In the genomic region with DNA sequence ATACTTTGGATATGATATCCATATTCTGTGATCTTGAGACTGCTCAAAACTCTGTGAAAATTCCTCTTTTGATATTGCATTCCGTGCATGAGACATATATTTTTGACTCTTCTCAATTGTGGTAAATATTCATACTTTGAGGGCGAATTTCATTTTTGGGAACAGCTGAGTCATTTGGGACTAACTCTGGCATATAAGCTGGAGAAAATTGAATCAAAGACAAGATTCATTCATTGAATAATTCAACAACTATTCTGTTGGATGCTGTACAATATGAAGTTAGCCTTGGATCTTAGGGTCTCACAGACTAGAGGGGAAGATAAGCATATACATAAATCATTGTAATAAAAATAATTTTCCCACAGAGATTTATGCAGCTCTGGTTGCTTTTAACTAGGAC, we compare ENCODE assay signal across 14 cellular contexts.
DNase-seq lines count a peak whose midpoint lies in the region; ATAC-seq and TF ChIP-seq lines count a peak whose summit lies in the region.
"Had no signal": no experiment of that assay in that cellular context is flagged by ENCODE, and none has a peak within 500 bp of the region (broad histone marks: within the 10 kb centered on the region; RNA-seq: fewer than 3 reads in every experiment).

No MANE protein-coding gene starts in this region.

- no peak overlapping the region for H3K27ac ChIP-seq in GM23248
- H3K27ac ChIP-seq in RWPE1: no peak overlapping the region

- H3K9me2 ChIP-seq in GM23248 (ENCODE audit: insufficient read depth): no peaks in the 10 kb centered on the region

- 3 to 7% methylated on average over 2 of the region's 2 CpGs for WGBS in GM23248 (ENCODE audit: low coverage in 1 of 2, low lambda C conversion rate in 2 of 2, missing lambda C conversion rate in 2 of 2), 2 experiments

- no peaks in the 10 kb centered on the region for H4K20me1 ChIP-seq in GM23248 (ENCODE audit: insufficient read depth)

- H3K9me3 ChIP-seq in GM23248 (ENCODE audit: low read depth) (no peaks in the 10 kb centered on the region), adipocyte (ENCODE audit: control insufficient read depth, low read length) (no peaks in the 10 kb centered on the region)

- in situ Hi-C loops in GM23248 (cut with MboI): loop anchor here (25.0 kb wide), 1 partner anchor 407 kb away; no protein-coding TSS in a partner anchor

- H3K4me3 ChIP-seq in GM23248 (no peak overlapping the region), adipocyte (ENCODE audit: low read length) (peak overlapping the region; percentile 10)

- H3F3A ChIP-seq in GM23248 (ENCODE audit: insufficient read depth): no peaks in the 10 kb centered on the region

- H3K4me1 ChIP-seq in GM23248 (ENCODE audit: insufficient read depth): 0 out of 2 replicates have a peak, but pooled peaks cover 4% of the 10 kb centered on the region
- H3K4me1 ChIP-seq in adipocyte (ENCODE audit: control insufficient read depth, insufficient read depth, low read length): peaks cover 29% of the 10 kb centered on the region

- H3K36me3 ChIP-seq in GM23248 (ENCODE audit: low read depth) (no peaks in the 10 kb centered on the region), adipocyte (ENCODE audit: control insufficient read depth, insufficient read depth, low read length, severe bottlenecking) (no peaks in the 10 kb centered on the region)

- POLR2A ChIA-PET in RWPE1 (lab: Yijun Ruan, JAX; ENCODE audit: low non-redundant PET): no interaction called here

- peak; percentile 42 for ATAC-seq in omental fat pad (ENCODE audit: low FRiP score)
- no peak for ATAC-seq in HG03095 (IDR thresholded peaks at IDR 0.05; ENCODE audit: unreplicated experiment)
- no peak for ATAC-seq in GM21825 (IDR thresholded peaks at IDR 0.05; ENCODE audit: unreplicated experiment)
- ATAC-seq: CD8-positive, alpha-beta T cell; HCT116 had no signal

- no peaks in the 10 kb centered on the region for H3K79me2 ChIP-seq in GM23248 (ENCODE audit: insufficient read depth)

- DNase-seq in GM23248 (peak; percentile 25), adipocyte (ENCODE audit: low read depth) (no peak), fibroblast of gingiva (ENCODE audit: low read depth) (peak; percentile 17), omental fat pad (ENCODE audit: low spot score) (no peak), RWPE1 (ENCODE audit: low spot score) (no peak), NCI-H1436 (lab: John Stamatoyannopoulos, UW) (no peak)
- DNase-seq: CD8-positive, alpha-beta T cell; COR-L47; DMS153; DMS79 treated with DMSO at 0.1 percent for 48 hours; EL had no signal

- H3K27me3 ChIP-seq in GM23248 (replicated peaks; ENCODE audit: insufficient read depth) (no peaks in the 10 kb centered on the region), adipocyte (replicated peaks; ENCODE audit: control insufficient read depth, insufficient read depth, low read length) (no peaks in the 10 kb centered on the region)

- no peak overlapping the region for H3K4me2 ChIP-seq in GM23248 (ENCODE audit: unreplicated experiment)

- CTCF ChIA-PET in RWPE1 (lab: Yijun Ruan, JAX): no interaction called here

- H3K9ac ChIP-seq in GM23248 (no peak overlapping the region), adipocyte (ENCODE audit: low read length) (peak overlapping the region; percentile 14)

- H2AFZ ChIP-seq in GM23248: no peak overlapping the region

- TF ChIP-seq CTCF in omental fat pad (IDR thresholded peaks at IDR 0.05) (no peak), RWPE1 (conservative IDR thresholded peaks at IDR 0.05; ENCODE audit: low read depth) (no peak)

Comparison
In these comparisons a context has a peak if more than half of its experiments do, and no peak if none do; other contexts are left out.
1. DNase-seq: peak in GM23248 (single experiment) and fibroblast of gingiva (single experiment); none in adipocyte (single experiment), omental fat pad (single experiment), RWPE1 (single experiment) and NCI-H1436 (single experiment).